Comparison of ENCODE assay signal across 36 cellular contexts in the genomic region with DNA sequence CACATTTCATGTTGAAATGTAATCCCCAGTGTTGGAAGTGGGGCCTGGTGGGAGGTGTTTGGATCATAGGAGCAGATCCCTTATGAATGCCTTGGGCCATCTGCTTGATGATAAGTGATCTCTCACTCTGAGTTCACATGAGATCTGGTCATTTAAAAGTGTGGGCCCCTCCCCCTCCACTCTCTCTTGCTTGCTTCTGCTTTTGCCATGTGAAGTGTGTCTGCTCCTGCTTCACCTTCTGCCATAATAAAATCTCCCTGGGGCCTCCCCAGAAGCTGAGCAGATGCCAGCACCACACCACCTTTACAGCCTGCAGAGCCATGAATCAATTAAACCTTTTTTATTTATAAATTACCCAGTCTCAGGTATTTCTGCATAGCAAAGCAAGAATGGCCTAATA. TPM values are rescaled to one million over a fixed set of nuclear protein-coding genes. Genes with fewer than 3 reads are reported as not detected.
DNase-seq lines count a peak whose midpoint lies in the region; ATAC-seq, FAIRE-seq and TF ChIP-seq lines count a peak whose summit lies in the region.
"Had no signal": no experiment of that assay in that cellular context is flagged by ENCODE, and none has a peak within 500 bp of the region (broad histone marks: within the 10 kb centered on the region; RNA-seq: fewer than 3 reads in every experiment).

No MANE protein-coding gene starts in this region.

- no peaks in the 10 kb centered on the region for H3K9me3 ChIP-seq in astrocyte (ENCODE audit: insufficient read depth, low read depth, low read length)
- H3K9me3 ChIP-seq: A549 had no signal

- no peaks in the 10 kb centered on the region for H4K20me1 ChIP-seq in astrocyte (ENCODE audit: insufficient read depth, low read length)

- no peak overlapping the region for H3K4me3 ChIP-seq in astrocyte (ENCODE audit: insufficient read depth, low read depth, low read length)
- H3K4me3 ChIP-seq: A549, heart left ventricle, psoas muscle, sigmoid colon, tibial artery had no signal

- H3K9me3 Mint-ChIP-seq in astrocyte (ENCODE audit: unreplicated experiment), result no peaks in the 10 kb centered on the region
- H3K9me3 Mint-ChIP-seq in stimulated activated memory B cell treated with anti-CD40 and anti-IgM and Interleukin-4, amounts not matched to agents 10 μg/mL and 1 μg/mL and 100 μg/mL, for 72 hours, result no peaks in the 10 kb centered on the region

- no peaks in the 10 kb centered on the region for H3K79me2 ChIP-seq in astrocyte (ENCODE audit: insufficient read depth, low read length)

- H3K36me3 ChIP-seq in astrocyte (ENCODE audit: insufficient read depth, low read length), result no peaks in the 10 kb centered on the region
- H3K36me3 ChIP-seq: heart left ventricle, sigmoid colon, tibial artery had no signal

- DNase-seq in SKM-1 treated with dmso at 0.1 percent for 144 hours (lab: John Stamatoyannopoulos, UW; ENCODE audit: unreplicated experiment) (peak; percentile 11), SKM-1 (lab: John Stamatoyannopoulos, UW; ENCODE audit: unreplicated experiment) (no peak), NCI-H524 (lab: John Stamatoyannopoulos, UW) (peak; percentile 98 to 99), astrocyte (ENCODE audit: low read depth) (no peak), midbrain (lab: John Stamatoyannopoulos, UW) (no peak), NCI-H526 treated with DMSO at 0.1 percent for 48 hours (lab: John Stamatoyannopoulos, UW) (no peak), GOT3 (lab: John Stamatoyannopoulos, UW) (no peak)
- DNase-seq: activated CD4-positive, alpha-beta T cell treated with anti-CD3 and anti-CD28 coated beads, Interleukin-2, amount 50 U/mL, for 1 hour; activated gamma-delta T cell treated with Interleukin-2 at 50 U/mL for 16 hours; activated naive CD8-positive, alpha-beta T cell treated with anti-CD3 and anti-CD28 coated beads, Interleukin-2, amount 50 U/mL, for 24 hours; activated T-cell treated with anti-CD3 and anti-CD28 coated beads, Interleukin-2, amount 50 U/mL, for 48 hours; CD8-positive, alpha-beta T cell; dermis blood vessel endothelial cell; H7; heart left ventricle; kidney; left ventricle myocardium superior; NCI-H1436; NCI-H510A treated with DMSO at 0.1 percent for 48 hours; nucleus accumbens; psoas muscle; sigmoid colon; stimulated activated CD4-positive, alpha-beta T cell treated with anti-CD3 and anti-CD28 coated beads, Interleukin-12 subunit alpha, Interleukin-12 subunit beta, amount 100 ng/mL, for 4 hours; stimulated activated CD4-positive, alpha-beta T cell treated with anti-CD3 and anti-CD28 coated beads, Interleukin-2, amount 100 ng/mL, for 48 hours; T-cell; tibial artery had no signal

- peak overlapping the region; percentile 55 for H3K27ac Mint-ChIP-seq in astrocyte (ENCODE audit: unreplicated experiment)
- H3K27ac Mint-ChIP-seq in stimulated activated memory B cell treated with anti-CD40 and anti-IgM and Interleukin-4, amounts not matched to agents 10 μg/mL and 1 μg/mL and 100 μg/mL, for 72 hours, result peak overlapping the region; percentile 38
- H3K27ac Mint-ChIP-seq: activated naive CD8-positive, alpha-beta T cell treated with anti-CD3 and anti-CD28 coated beads, Interleukin-2, amount 50 U/mL, for 24 hours; CD8-positive, alpha-beta T cell; WTC11 had no signal

- no peak overlapping the region for H3K4me2 ChIP-seq in astrocyte (ENCODE audit: low read length)
- H3K4me2 ChIP-seq: A549 had no signal

- FAIRE-seq in astrocyte (lab: Jason Lieb, UNC), result no peak
- FAIRE-seq: A549, GM12891, HTR-8/SVneo, kidney had no signal

- peaks cover 6% of the 10 kb centered on the region for H3K4me1 ChIP-seq in astrocyte (ENCODE audit: insufficient read depth, low read length)
- H3K4me1 ChIP-seq: psoas muscle, sigmoid colon, tibial artery had no signal

- H3K4me3 Mint-ChIP-seq in astrocyte (ENCODE audit: unreplicated experiment), result no peak overlapping the region
- no peak overlapping the region for H3K4me3 Mint-ChIP-seq in stimulated activated memory B cell treated with anti-CD40 and anti-IgM and Interleukin-4, amounts not matched to agents 10 μg/mL and 1 μg/mL and 100 μg/mL, for 72 hours
- H3K4me3 Mint-ChIP-seq: activated naive CD8-positive, alpha-beta T cell treated with anti-CD3 and anti-CD28 coated beads, Interleukin-2, amount 50 U/mL, for 24 hours; CD8-positive, alpha-beta T cell; T-cell; WTC11 had no signal

- peak; percentile 66 for ATAC-seq in stimulated activated memory B cell treated with anti-CD40 and anti-IgM and Interleukin-4, amounts not matched to agents 10 μg/mL and 1 μg/mL and 100 μg/mL, for 72 hours
- ATAC-seq: A549; activated naive CD8-positive, alpha-beta T cell treated with anti-CD3 and anti-CD28 coated beads, Interleukin-2, amount 50 U/mL, for 24 hours; CD8-positive, alpha-beta T cell; esophagus mucosa; heart left ventricle; left ventricle myocardium superior; psoas muscle; T-cell; WTC11 had no signal

- no peak overlapping the region for H3K9ac ChIP-seq in astrocyte (ENCODE audit: low read length)

- no peaks in the 10 kb centered on the region for H3K36me3 Mint-ChIP-seq in astrocyte (ENCODE audit: low read depth, unreplicated experiment)
- no peaks in the 10 kb centered on the region for H3K36me3 Mint-ChIP-seq in stimulated activated memory B cell treated with anti-CD40 and anti-IgM and Interleukin-4, amounts not matched to agents 10 μg/mL and 1 μg/mL and 100 μg/mL, for 72 hours
- H3K36me3 Mint-ChIP-seq: CD8-positive, alpha-beta T cell; T-cell had no signal

- H2AFZ ChIP-seq in astrocyte (ENCODE audit: low read depth, low read length), result no peak overlapping the region

- H3K4me1 Mint-ChIP-seq in astrocyte (ENCODE audit: low read depth, unreplicated experiment), result peaks cover 6% of the 10 kb centered on the region
- peaks cover 42% of the 10 kb centered on the region for H3K4me1 Mint-ChIP-seq in stimulated activated memory B cell treated with anti-CD40 and anti-IgM and Interleukin-4, amounts not matched to agents 10 μg/mL and 1 μg/mL and 100 μg/mL, for 72 hours
- H3K4me1 Mint-ChIP-seq: WTC11 had no signal

- H3K27ac ChIP-seq in astrocyte (ENCODE audit: low read depth, low read length), result no peak overlapping the region
- H3K27ac ChIP-seq: A549, heart left ventricle, psoas muscle, sigmoid colon, tibial artery had no signal

- TF ChIP-seq CTCF in astrocyte (IDR thresholded peaks at IDR 0.05; ENCODE audit: insufficient read depth, low read depth, low read length), result no peak

- H3K27me3 ChIP-seq in astrocyte (ENCODE audit: insufficient read depth, low read length), result no peaks in the 10 kb centered on the region
- H3K27me3 ChIP-seq: heart left ventricle, sigmoid colon, tibial artery had no signal

- H3K27me3 Mint-ChIP-seq in astrocyte (ENCODE audit: low read depth, unreplicated experiment), result no peaks in the 10 kb centered on the region
- H3K27me3 Mint-ChIP-seq in stimulated activated memory B cell treated with anti-CD40 and anti-IgM and Interleukin-4, amounts not matched to agents 10 μg/mL and 1 μg/mL and 100 μg/mL, for 72 hours, result no peaks in the 10 kb centered on the region
- H3K27me3 Mint-ChIP-seq: activated naive CD8-positive, alpha-beta T cell treated with anti-CD3 and anti-CD28 coated beads, Interleukin-2, amount 50 U/mL, for 24 hours; T-cell had no signal

RNA-seq across cellular contexts. Expression of a gene that starts 14.2 kb away (rescaled TPM):
- not detected in 2 replicates for total RNA-seq in astrocyte
- total RNA-seq: cardiac septum; CD8-positive, alpha-beta T cell; dermis blood vessel endothelial cell; esophagus mucosa; fibroblast of villous mesenchyme; H7; heart left ventricle; kidney; left ventricle myocardium superior; M059J; psoas muscle; RPMI7951; sigmoid colon; T-cell; WTC11 had no signal

Comparison
In these comparisons a context has a peak if more than half of its experiments do, and no peak if none do; other contexts are left out.
1. DNase-seq: peak in SKM-1 treated with dmso at 0.1 percent for 144 hours (single experiment) and NCI-H524 (2 of 2); none in SKM-1 (single experiment), astrocyte (single experiment), midbrain (single experiment), NCI-H526 treated with DMSO at 0.1 percent for 48 hours (single experiment) and GOT3 (single experiment).